25 cellular contexts compared by ENCODE assay signal in the genomic region with DNA sequence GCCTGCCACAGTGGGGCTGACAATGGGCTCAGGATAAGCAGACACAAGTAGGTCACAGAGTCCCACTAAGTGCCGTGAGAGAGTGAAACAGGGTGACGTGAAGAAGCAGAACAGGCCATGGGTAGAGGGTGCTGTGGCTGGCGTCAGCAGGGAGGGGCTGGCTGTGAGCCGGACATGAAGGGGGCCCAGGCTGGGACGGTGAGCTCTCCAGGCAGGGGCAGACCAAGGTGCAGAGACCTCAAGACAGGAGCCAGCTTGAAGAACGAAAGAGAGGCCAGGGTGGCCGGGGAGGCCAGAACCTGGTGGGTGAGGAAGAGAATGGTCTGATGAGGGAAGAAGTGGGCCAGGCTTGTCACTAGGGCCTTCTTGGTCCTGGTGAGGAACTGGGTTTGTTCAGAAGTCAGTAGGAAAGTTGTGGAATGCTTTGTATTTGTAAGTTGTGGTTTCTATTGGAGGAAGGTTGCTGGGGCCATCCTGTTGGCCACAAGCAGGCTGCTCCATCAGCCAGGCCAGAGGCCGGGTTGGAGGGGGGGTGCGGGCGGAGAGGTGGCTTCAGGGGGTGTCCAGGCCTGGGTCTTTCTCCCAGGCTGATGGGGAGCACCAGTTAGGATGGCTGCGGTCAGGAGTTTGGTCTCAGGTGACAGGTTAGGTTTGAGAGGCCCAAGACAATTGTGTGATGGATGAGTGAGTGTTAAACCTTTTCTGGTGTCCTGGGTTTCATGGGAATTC.
"Had no signal": no experiment of that assay in that cellular context is flagged by ENCODE, and none has a peak within 500 bp of the region (broad histone marks: within the 10 kb centered on the region; RNA-seq: fewer than 3 reads in every experiment).

No MANE protein-coding gene starts in this region.

- H3K9ac ChIP-seq: neural progenitor cell had no signal

- H3K9me3 Mint-ChIP-seq: activated naive CD8-positive, alpha-beta T cell treated with anti-CD3 and anti-CD28 coated beads, Interleukin-2, amount 10 ng/mL, durations not matched to agents 7 days and 5 days; activated T-helper 17 cell treated with anti-CD3 and anti-CD28 coated beads, Interleukin-2, amount 50 U/mL, for 72 hours; naive B cell; neural progenitor cell; stimulated activated naive CD8-positive, alpha-beta T cell treated with anti-CD3 and anti-CD28 coated beads, Interleukin-15, Interleukin-2, amounts not matched to agents 100 ng/mL and 50 ng/mL, for 24 hours had no signal

- H3K4me2 ChIP-seq: neural progenitor cell had no signal

- H3K27me3 Mint-ChIP-seq: activated naive CD8-positive, alpha-beta T cell treated with anti-CD3 and anti-CD28 coated beads, Interleukin-2, amount 10 ng/mL, durations not matched to agents 7 days and 5 days; activated T-helper 17 cell treated with anti-CD3 and anti-CD28 coated beads, Interleukin-2, amount 50 U/mL, for 72 hours; naive B cell; progenitor cell of endocrine pancreas; stimulated activated naive CD8-positive, alpha-beta T cell treated with anti-CD3 and anti-CD28 coated beads, Interleukin-15, Interleukin-2, amounts not matched to agents 100 ng/mL and 50 ng/mL, for 24 hours; T-helper 17 cell had no signal

- DNase-seq: activated CD4-positive, alpha-beta T cell treated with anti-CD3 and anti-CD28 coated beads, Interleukin-2, amount 50 U/mL, for 1 hour; activated CD8-positive, alpha-beta T cell treated with anti-CD3 and anti-CD28 coated beads, Interleukin-2, amount 10 ng/mL, durations not matched to agents 7 days and 5 days; activated naive CD4-positive, alpha-beta T cell; activated naive CD8-positive, alpha-beta T cell treated with anti-CD3 and anti-CD28 coated beads, Interleukin-2, amount 10 ng/mL, durations not matched to agents 7 days and 5 days; amygdala; cerebellar nuclear complex; heart right ventricle; islet precursor cell; left colon; mesenchymal stem cell; mucosa of descending colon; naive B cell; spleen; stimulated activated CD4-positive, alpha-beta T cell treated with anti-CD3 and anti-CD28 coated beads, Interleukin-4, amount 100 ng/mL, for 1 hour; SW 1271; T-helper 17 cell; transverse colon had no signal

- H3K36me3 ChIP-seq: neural progenitor cell, transverse colon had no signal

- H3K9me3 ChIP-seq: heart right ventricle, mucosa of descending colon, spleen, suprapubic skin, transverse colon, vagina had no signal

- H3K27ac Mint-ChIP-seq: activated CD8-positive, alpha-beta T cell treated with anti-CD3 and anti-CD28 coated beads, Interleukin-2, amount 10 ng/mL, durations not matched to agents 7 days and 5 days; activated naive CD8-positive, alpha-beta T cell treated with anti-CD3 and anti-CD28 coated beads, Interleukin-2, amount 10 ng/mL, durations not matched to agents 7 days and 5 days; activated T-helper 17 cell treated with anti-CD3 and anti-CD28 coated beads, Interleukin-2, amount 50 U/mL, for 72 hours; neural progenitor cell; progenitor cell of endocrine pancreas; stimulated activated naive CD8-positive, alpha-beta T cell treated with anti-CD3 and anti-CD28 coated beads, Interleukin-15, Interleukin-2, amounts not matched to agents 100 ng/mL and 50 ng/mL, for 24 hours; T-helper 17 cell had no signal

- H3K4me3 ChIP-seq: coronary artery, heart right ventricle, mucosa of descending colon, neural progenitor cell, spleen, suprapubic skin, transverse colon, vagina had no signal

- H3K36me3 Mint-ChIP-seq: activated naive CD8-positive, alpha-beta T cell treated with anti-CD3 and anti-CD28 coated beads, Interleukin-2, amount 10 ng/mL, durations not matched to agents 7 days and 5 days had no signal

- H3K27ac ChIP-seq: coronary artery, epithelial cell of prostate, heart right ventricle, neural progenitor cell, spleen, suprapubic skin, vagina had no signal

- H3K4me1 ChIP-seq: neural progenitor cell had no signal

- H3K4me3 Mint-ChIP-seq: activated CD8-positive, alpha-beta T cell treated with anti-CD3 and anti-CD28 coated beads, Interleukin-2, amount 10 ng/mL, durations not matched to agents 7 days and 5 days; activated naive CD8-positive, alpha-beta T cell treated with anti-CD3 and anti-CD28 coated beads, Interleukin-2, amount 10 ng/mL, durations not matched to agents 7 days and 5 days; activated T-helper 17 cell treated with anti-CD3 and anti-CD28 coated beads, Interleukin-2, amount 50 U/mL, for 72 hours; neural progenitor cell; stimulated activated naive CD8-positive, alpha-beta T cell treated with anti-CD3 and anti-CD28 coated beads, Interleukin-15, Interleukin-2, amounts not matched to agents 100 ng/mL and 50 ng/mL, for 24 hours; T-helper 17 cell had no signal

- ATAC-seq: activated CD8-positive, alpha-beta T cell treated with anti-CD3 and anti-CD28 coated beads, Interleukin-2, amount 10 ng/mL, durations not matched to agents 7 days and 5 days; activated T-helper 17 cell treated with anti-CD3 and anti-CD28 coated beads, Interleukin-2, amount 50 U/mL, for 72 hours; heart right ventricle; left colon; mucosa of descending colon; T-helper 17 cell had no signal

- H2AFZ ChIP-seq: neural progenitor cell had no signal

- H3K27me3 ChIP-seq: heart right ventricle, neural progenitor cell, spleen, suprapubic skin, transverse colon, vagina had no signal
